In genomic region chr7:12770227-12770975, GRCh38 we compare ENCODE assay signal across 11 cellular contexts.
DNase-seq lines count a peak whose midpoint lies in the region; ATAC-seq and TF ChIP-seq lines count a peak whose summit lies in the region.
"Had no signal": no experiment of that assay in that cellular context is flagged by ENCODE, and none has a peak within 500 bp of the region (broad histone marks: within the 10 kb centered on the region; RNA-seq: fewer than 3 reads in every experiment).

No MANE protein-coding gene starts in this region.

- ATAC-seq in sciatic nerve = peak; percentile 28
- ATAC-seq in GM21390 (IDR thresholded peaks at IDR 0.05; ENCODE audit: unreplicated experiment) = no peak
- ATAC-seq: stimulated activated naive CD8-positive, alpha-beta T cell treated with anti-CD3 and anti-CD28 coated beads, Interleukin-15, amount 100 ng/mL, for 72 hours had no signal

- peaks cover 9% of the 10 kb centered on the region for H3K9me3 ChIP-seq in left ventricle myocardium inferior (replicated peaks)

- DNase-seq in HuH-7.5 (ENCODE audit: low spot score) (peak; percentile 10), SHP77 treated with DMSO at 0.1 percent for 48 hours (lab: John Stamatoyannopoulos, UW) (peak; percentile 48), left ventricle myocardium inferior (peak; percentile 18), sciatic nerve (ENCODE audit: low spot score) (no peak), NCI-H1436 (lab: John Stamatoyannopoulos, UW) (no peak), HuH-7 (ENCODE audit: low spot score) (no peak)
- no peak for DNase-seq in activated T-helper 2 cell treated with anti-CD3 and anti-CD28 coated beads, Interferon-gamma antibody, Interleukin-2, Interleukin-4, amounts not matched to agents 10 μg/mL and 5 μg/mL and 100 μg/mL, durations not matched to agents 14 hours and 24 hours and 36 hours (ENCODE audit: low spot score)
- DNase-seq: activated CD4-positive, alpha-beta memory T cell treated with anti-CD3 and anti-CD28 coated beads, Interleukin-2, amount 10 ng/mL, durations not matched to agents 7 days and 5 days; foreskin melanocyte; stimulated activated naive CD8-positive, alpha-beta T cell treated with anti-CD3 and anti-CD28 coated beads, Interleukin-15, amount 100 ng/mL, for 72 hours had no signal

- no peaks in the 10 kb centered on the region for H3K9me3 Mint-ChIP-seq in activated T-helper 2 cell treated with anti-CD3 and anti-CD28 coated beads, Interferon-gamma antibody, Interleukin-2, Interleukin-4, amounts not matched to agents 10 μg/mL and 5 μg/mL and 100 μg/mL, durations not matched to agents 14 hours and 24 hours and 36 hours

- no peaks in the 10 kb centered on the region for H3K36me3 Mint-ChIP-seq in activated T-helper 2 cell treated with anti-CD3 and anti-CD28 coated beads, Interferon-gamma antibody, Interleukin-2, Interleukin-4, amounts not matched to agents 10 μg/mL and 5 μg/mL and 100 μg/mL, durations not matched to agents 14 hours and 24 hours and 36 hours (ENCODE audit: low read depth)

- no peak overlapping the region for H3K4me3 ChIP-seq in left ventricle myocardium inferior

- TF ChIP-seq CTCF in left ventricle myocardium inferior (IDR thresholded peaks at IDR 0.05; ENCODE audit: borderline replicate concordance) = no peak

- peaks cover 29% of the 10 kb centered on the region for H3K4me1 ChIP-seq in left ventricle myocardium inferior

- no peak overlapping the region for H3K4me3 Mint-ChIP-seq in activated T-helper 2 cell treated with anti-CD3 and anti-CD28 coated beads, Interferon-gamma antibody, Interleukin-2, Interleukin-4, amounts not matched to agents 10 μg/mL and 5 μg/mL and 100 μg/mL, durations not matched to agents 14 hours and 24 hours and 36 hours (ENCODE audit: low read depth)
- H3K4me3 Mint-ChIP-seq: activated CD4-positive, alpha-beta memory T cell treated with anti-CD3 and anti-CD28 coated beads, Interleukin-2, amount 10 ng/mL, durations not matched to agents 7 days and 5 days; stimulated activated naive CD8-positive, alpha-beta T cell treated with anti-CD3 and anti-CD28 coated beads, Interleukin-15, amount 100 ng/mL, for 72 hours had no signal

- H3K27me3 ChIP-seq in left ventricle myocardium inferior (ENCODE audit: low read depth) = no peaks in the 10 kb centered on the region

- intact Hi-C loops in left ventricle myocardium inferior (cut with micrococcal nuclease) (loop anchor here (5.0 kb wide), 1 partner anchor 78 kb away; no protein-coding TSS in a partner anchor), sciatic nerve (cut with DNase I) (no loop called here)
- intact Hi-C loops in activated T-helper 2 cell treated with anti-CD3 and anti-CD28 coated beads, Interferon-gamma antibody, Interleukin-2, Interleukin-4, amounts not matched to agents 10 μg/mL and 5 μg/mL and 100 μg/mL, durations not matched to agents 14 hours and 24 hours and 36 hours (cut with micrococcal nuclease) = no loop called here

- no peaks in the 10 kb centered on the region for H3K36me3 ChIP-seq in left ventricle myocardium inferior

- peak overlapping the region; percentile 49 for H3K27ac ChIP-seq in left ventricle myocardium inferior (replicated peaks)

- peaks cover 16% of the 10 kb centered on the region for H3K27me3 Mint-ChIP-seq in activated T-helper 2 cell treated with anti-CD3 and anti-CD28 coated beads, Interferon-gamma antibody, Interleukin-2, Interleukin-4, amounts not matched to agents 10 μg/mL and 5 μg/mL and 100 μg/mL, durations not matched to agents 14 hours and 24 hours and 36 hours (ENCODE audit: low read depth)
- H3K27me3 Mint-ChIP-seq: activated CD4-positive, alpha-beta memory T cell treated with anti-CD3 and anti-CD28 coated beads, Interleukin-2, amount 10 ng/mL, durations not matched to agents 7 days and 5 days had no signal

- H3K27ac Mint-ChIP-seq in activated T-helper 2 cell treated with anti-CD3 and anti-CD28 coated beads, Interferon-gamma antibody, Interleukin-2, Interleukin-4, amounts not matched to agents 10 μg/mL and 5 μg/mL and 100 μg/mL, durations not matched to agents 14 hours and 24 hours and 36 hours = no peak overlapping the region
- H3K27ac Mint-ChIP-seq: activated CD4-positive, alpha-beta memory T cell treated with anti-CD3 and anti-CD28 coated beads, Interleukin-2, amount 10 ng/mL, durations not matched to agents 7 days and 5 days; stimulated activated naive CD8-positive, alpha-beta T cell treated with anti-CD3 and anti-CD28 coated beads, Interleukin-15, amount 100 ng/mL, for 72 hours had no signal

- no peaks in the 10 kb centered on the region for H3K4me1 Mint-ChIP-seq in activated T-helper 2 cell treated with anti-CD3 and anti-CD28 coated beads, Interferon-gamma antibody, Interleukin-2, Interleukin-4, amounts not matched to agents 10 μg/mL and 5 μg/mL and 100 μg/mL, durations not matched to agents 14 hours and 24 hours and 36 hours (ENCODE audit: low read depth)
- H3K4me1 Mint-ChIP-seq: activated CD4-positive, alpha-beta memory T cell treated with anti-CD3 and anti-CD28 coated beads, Interleukin-2, amount 10 ng/mL, durations not matched to agents 7 days and 5 days; stimulated activated naive CD8-positive, alpha-beta T cell treated with anti-CD3 and anti-CD28 coated beads, Interleukin-15, amount 100 ng/mL, for 72 hours had no signal

Comparison
In these comparisons a context has a peak if more than half of its experiments do, and no peak if none do; other contexts are left out.
1. DNase-seq: peak in HuH-7.5 (single experiment), SHP77 treated with DMSO at 0.1 percent for 48 hours (single experiment) and left ventricle myocardium inferior (single experiment); none in sciatic nerve (single experiment), NCI-H1436 (single experiment), HuH-7 (single experiment) and activated T-helper 2 cell treated with anti-CD3 and anti-CD28 coated beads, Interferon-gamma antibody, Interleukin-2, Interleukin-4, amounts not matched to agents 10 μg/mL and 5 μg/mL and 100 μg/mL, durations not matched to agents 14 hours and 24 hours and 36 hours (single experiment).